23 cellular contexts compared by ENCODE assay signal in genomic region chr6:52787917-52788316, GRCh38. TPM values are rescaled to one million over a fixed set of nuclear protein-coding genes. Genes with fewer than 3 reads are reported as not detected.
"Had no signal": no experiment of that assay in that cellular context is flagged by ENCODE, and none has a peak within 500 bp of the region (broad histone marks: within the 10 kb centered on the region; RNA-seq: fewer than 3 reads in every experiment).

No MANE protein-coding gene starts in this region.

- H3K9me3 ChIP-seq: colonic mucosa, psoas muscle had no signal

- H3K27ac ChIP-seq: colonic mucosa, gastroesophageal sphincter, heart left ventricle, psoas muscle had no signal

- ATAC-seq: activated naive CD4-positive, alpha-beta T cell treated with anti-CD3 and anti-CD28 coated beads, Interleukin-2, amount 50 U/mL, for 72 hours; activated T-cell treated with anti-CD3 and anti-CD28 coated beads, Interleukin-2, amount 50 U/mL, for 72 hours; gastroesophageal sphincter; heart left ventricle; natural killer cell treated with Interleukin-12 subunit alpha and Interleukin-12 subunit beta and Interleukin-15 and Interleukin-18, amount 100 ng/mL, for 72 hours; psoas muscle; right cardiac atrium; stimulated activated naive B cell treated with anti-CD40 and anti-IgM and Interleukin-4, amounts not matched to agents 10 μg/mL and 1 μg/mL and 100 μg/mL, for 72 hours had no signal

- H3K9me3 Mint-ChIP-seq: central memory CD8-positive, alpha-beta T cell; natural killer cell treated with Interleukin-12 subunit alpha and Interleukin-12 subunit beta and Interleukin-15 and Interleukin-18, amount 100 ng/mL, for 72 hours had no signal

- H3K27me3 Mint-ChIP-seq: brain had no signal

- H3K36me3 Mint-ChIP-seq: brain; natural killer cell treated with Interleukin-12 subunit alpha and Interleukin-12 subunit beta and Interleukin-15 and Interleukin-18, amount 100 ng/mL, for 72 hours had no signal

- H3K27ac Mint-ChIP-seq: activated naive CD4-positive, alpha-beta T cell treated with anti-CD3 and anti-CD28 coated beads, Interleukin-2, amount 50 U/mL, for 72 hours; activated T-cell treated with anti-CD3 and anti-CD28 coated beads, Interleukin-2, amount 50 U/mL, for 72 hours; brain; natural killer cell treated with Interleukin-12 subunit alpha and Interleukin-12 subunit beta and Interleukin-15 and Interleukin-18, amount 100 ng/mL, for 72 hours; stimulated activated naive B cell treated with anti-CD40 and anti-IgM and Interleukin-4, amounts not matched to agents 10 μg/mL and 1 μg/mL and 100 μg/mL, for 72 hours had no signal

- DNase-seq: activated CD4-positive, alpha-beta T cell treated with anti-CD3 and anti-CD28 coated beads, Interleukin-2, amount 50 U/mL, for 4 hours; activated effector memory CD4-positive, alpha-beta T cell treated with anti-CD3 and anti-CD28 coated beads, Interleukin-2, amount 50 U/mL, for 16 hours; activated T-cell treated with anti-CD3 and anti-CD28 coated beads, Interleukin-2, amount 50 U/mL, for 72 hours; amniotic stem cell; colonic mucosa; heart left ventricle; occipital lobe; psoas muscle; right cardiac atrium; stimulated activated CD4-positive, alpha-beta T cell treated with anti-CD3 and anti-CD28 coated beads, Interleukin-4, amount 100 ng/mL, for 4 hours; stimulated activated naive B cell treated with anti-CD40 and anti-IgM and Interleukin-4, amounts not matched to agents 10 μg/mL and 1 μg/mL and 100 μg/mL, for 72 hours had no signal

- H3K27me3 ChIP-seq: colonic mucosa, gastroesophageal sphincter, heart left ventricle had no signal

- H3K4me1 ChIP-seq: colonic mucosa, gastroesophageal sphincter, heart left ventricle, psoas muscle had no signal

- H3K4me1 Mint-ChIP-seq: brain; central memory CD8-positive, alpha-beta T cell; stimulated activated naive B cell treated with anti-CD40 and anti-IgM and Interleukin-4, amounts not matched to agents 10 μg/mL and 1 μg/mL and 100 μg/mL, for 72 hours had no signal

- FAIRE-seq: endometrium had no signal

- H3K4me3 ChIP-seq: colonic mucosa, gastroesophageal sphincter, heart left ventricle, lung, psoas muscle had no signal

- H3K4me3 Mint-ChIP-seq: activated T-cell treated with anti-CD3 and anti-CD28 coated beads, Interleukin-2, amount 50 U/mL, for 72 hours; brain; central memory CD8-positive, alpha-beta T cell; natural killer cell treated with Interleukin-12 subunit alpha and Interleukin-12 subunit beta and Interleukin-15 and Interleukin-18, amount 100 ng/mL, for 72 hours; stimulated activated naive B cell treated with anti-CD40 and anti-IgM and Interleukin-4, amounts not matched to agents 10 μg/mL and 1 μg/mL and 100 μg/mL, for 72 hours had no signal

- H3K36me3 ChIP-seq: colonic mucosa, gastroesophageal sphincter, heart left ventricle had no signal

RNA-seq across cellular contexts. Expression of gene GSTA1, which starts 15.7 kb away (rescaled TPM):
- total RNA-seq: activated CD8-positive, alpha-beta memory T cell treated with anti-CD3 and anti-CD28 coated beads for 36 hours; activated naive CD4-positive, alpha-beta T cell treated with anti-CD3 and anti-CD28 coated beads, Interleukin-2, amount 50 U/mL, for 72 hours; activated T-cell treated with anti-CD3 and anti-CD28 coated beads, Interleukin-2, amount 50 U/mL, for 72 hours; gastroesophageal sphincter; heart left ventricle; natural killer cell treated with Interleukin-12 subunit alpha and Interleukin-12 subunit beta and Interleukin-15 and Interleukin-18, amount 100 ng/mL, for 72 hours; right cardiac atrium; T-helper 2 cell treated with Interferon-gamma antibody and Interleukin-4, amounts not matched to agents 100 ng/mL and 5 ng/mL, for 36 hours; urinary bladder had no signal
- polyA plus RNA-seq: heart left ventricle had no signal

RNA-seq across cellular contexts. Expression of gene GSTA2, which starts 24.6 kb away (rescaled TPM):
- total RNA-seq: activated CD8-positive, alpha-beta memory T cell treated with anti-CD3 and anti-CD28 coated beads for 36 hours; activated naive CD4-positive, alpha-beta T cell treated with anti-CD3 and anti-CD28 coated beads, Interleukin-2, amount 50 U/mL, for 72 hours; activated T-cell treated with anti-CD3 and anti-CD28 coated beads, Interleukin-2, amount 50 U/mL, for 72 hours; heart left ventricle; natural killer cell treated with Interleukin-12 subunit alpha and Interleukin-12 subunit beta and Interleukin-15 and Interleukin-18, amount 100 ng/mL, for 72 hours; occipital lobe; psoas muscle; right cardiac atrium; T-helper 2 cell treated with Interferon-gamma antibody and Interleukin-4, amounts not matched to agents 100 ng/mL and 5 ng/mL, for 36 hours; urinary bladder had no signal
- polyA plus RNA-seq: esophagus, heart left ventricle, right cardiac atrium, urinary bladder had no signal

RNA-seq across cellular contexts. Expression of gene GSTA5, which starts 52.7 kb away (rescaled TPM):
- total RNA-seq: activated CD8-positive, alpha-beta memory T cell treated with anti-CD3 and anti-CD28 coated beads for 36 hours; activated naive CD4-positive, alpha-beta T cell treated with anti-CD3 and anti-CD28 coated beads, Interleukin-2, amount 50 U/mL, for 72 hours; activated T-cell treated with anti-CD3 and anti-CD28 coated beads, Interleukin-2, amount 50 U/mL, for 72 hours; colonic mucosa; gastroesophageal sphincter; heart left ventricle; lung; natural killer cell treated with Interleukin-12 subunit alpha and Interleukin-12 subunit beta and Interleukin-15 and Interleukin-18, amount 100 ng/mL, for 72 hours; occipital lobe; psoas muscle; right cardiac atrium; T-helper 2 cell treated with Interferon-gamma antibody and Interleukin-4, amounts not matched to agents 100 ng/mL and 5 ng/mL, for 36 hours; urinary bladder had no signal
- polyA plus RNA-seq: esophagus, heart left ventricle, psoas muscle, right cardiac atrium, thymus, urinary bladder had no signal
